8 cellular contexts compared by ENCODE assay signal in genomic region chr2:54574860-54575247, GRCh38.
A peak's percentile ranks its signal among the peaks of the same experiment; 100 is the strongest.
DNase-seq lines count a peak whose midpoint lies in the region; ATAC-seq, FAIRE-seq and TF ChIP-seq lines count a peak whose summit lies in the region.

No MANE protein-coding gene starts in this region.

- CTCF ChIA-PET in PC-9 (lab: Charles Lee): interaction anchor here (1.5 kb wide), 1 partner anchor 51 kb away, joined by 3 read pairs; no protein-coding TSS in a partner anchor

- no peaks in the 10 kb centered on the region for H3K9me3 ChIP-seq in PC-9 (ENCODE audit: insufficient read depth, low read depth)
- H3K9me3 ChIP-seq in effector memory CD4-positive, alpha-beta T cell (ENCODE audit: control insufficient read depth, low read length): no peaks in the 10 kb centered on the region

- BruUV-seq in PC-9 (replicated peaks; lab: Mats Ljungman, UMichigan): no TSS peak

- POLR2A ChIA-PET in PC-9 (lab: Charles Lee; ENCODE audit: unreplicated experiment): interaction anchor here (0.6 kb wide), 1 partner anchor 51 kb away, joined by 5 read pairs; no protein-coding TSS in a partner anchor

- TF ChIP-seq CTCF in PC-9 (conservative IDR thresholded peaks at IDR 0.05): no peak

- H3F3A ChIP-seq in PC-9 (ENCODE audit: insufficient read depth, low read depth): peaks cover 58% of the 10 kb centered on the region

- ATAC-seq in HG03108 (IDR thresholded peaks at IDR 0.05; ENCODE audit: unreplicated experiment): no peak
- ATAC-seq in GM18519 (IDR thresholded peaks at IDR 0.05; ENCODE audit: low FRiP score, unreplicated experiment): no peak
- ATAC-seq in HG03457 (IDR thresholded peaks at IDR 0.05; ENCODE audit: unreplicated experiment): no peak

- DNase-seq in GM19239 (ENCODE audit: insufficient read length, low spot score) (no peak), PC-9 (no peak), H4 (ENCODE audit: low spot score) (no peak)
- DNase-seq in effector memory CD4-positive, alpha-beta T cell: no peak

- peak; percentile 23 for FAIRE-seq in GM19239 (lab: Jason Lieb, UNC)

- H2AFZ ChIP-seq in PC-9: no peak overlapping the region

- H4K20me1 ChIP-seq in PC-9 (ENCODE audit: insufficient read depth): peaks cover 4% of the 10 kb centered on the region

- H3K4me2 ChIP-seq in PC-9: peak overlapping the region; percentile 79

- peak overlapping the region; percentile 97 for H3K27ac ChIP-seq in PC-9
- peak overlapping the region; percentile 95 for H3K27ac ChIP-seq in effector memory CD4-positive, alpha-beta T cell (ENCODE audit: insufficient read depth, low read length, poor library complexity, severe bottlenecking)
- H3K27ac ChIP-seq in skin epidermis: peak overlapping the region in 12 of 21 experiments; percentile 7 to 82 (median 76)

- peaks cover 90% of the 10 kb centered on the region for H3K4me1 ChIP-seq in PC-9 (replicated peaks; ENCODE audit: insufficient read depth)
- peaks cover 95% of the 10 kb centered on the region for H3K4me1 ChIP-seq in effector memory CD4-positive, alpha-beta T cell (ENCODE audit: control insufficient read depth, insufficient read depth, low read length, poor library complexity, severe bottlenecking)

- H3K9me2 ChIP-seq in PC-9 (ENCODE audit: insufficient read depth): no peaks in the 10 kb centered on the region

- H3K4me3 ChIP-seq in PC-9: no peak overlapping the region
- H3K4me3 ChIP-seq in effector memory CD4-positive, alpha-beta T cell (ENCODE audit: insufficient read depth, low read depth, low read length, poor library complexity, severe bottlenecking): no peak overlapping the region
- H3K4me3 ChIP-seq in skin epidermis: no peak overlapping the region

- peaks cover 6% of the 10 kb centered on the region for H3K36me3 ChIP-seq in PC-9 (ENCODE audit: low read depth)
- no peaks in the 10 kb centered on the region for H3K36me3 ChIP-seq in effector memory CD4-positive, alpha-beta T cell (ENCODE audit: control insufficient read depth, insufficient read depth, low read length)

- intact Hi-C loops in PC-9 (cut with micrococcal nuclease; ENCODE audit: unreplicated experiment): loop anchor here (1.0 to 5.0 kb wide), 4 partner anchors 25 to 37 kb away; no protein-coding TSS in a partner anchor

- peaks cover 96% of the 10 kb centered on the region for H3K79me2 ChIP-seq in PC-9 (ENCODE audit: low read depth)

- H3K27me3 ChIP-seq in PC-9 (ENCODE audit: insufficient read depth, low read depth): no peaks in the 10 kb centered on the region
- H3K27me3 ChIP-seq in effector memory CD4-positive, alpha-beta T cell (replicated peaks; ENCODE audit: control insufficient read depth, insufficient read depth, low read length, poor library complexity, severe bottlenecking): no peaks in the 10 kb centered on the region
